Comparison of ENCODE assay signal across 27 cellular contexts in the genomic region with DNA sequence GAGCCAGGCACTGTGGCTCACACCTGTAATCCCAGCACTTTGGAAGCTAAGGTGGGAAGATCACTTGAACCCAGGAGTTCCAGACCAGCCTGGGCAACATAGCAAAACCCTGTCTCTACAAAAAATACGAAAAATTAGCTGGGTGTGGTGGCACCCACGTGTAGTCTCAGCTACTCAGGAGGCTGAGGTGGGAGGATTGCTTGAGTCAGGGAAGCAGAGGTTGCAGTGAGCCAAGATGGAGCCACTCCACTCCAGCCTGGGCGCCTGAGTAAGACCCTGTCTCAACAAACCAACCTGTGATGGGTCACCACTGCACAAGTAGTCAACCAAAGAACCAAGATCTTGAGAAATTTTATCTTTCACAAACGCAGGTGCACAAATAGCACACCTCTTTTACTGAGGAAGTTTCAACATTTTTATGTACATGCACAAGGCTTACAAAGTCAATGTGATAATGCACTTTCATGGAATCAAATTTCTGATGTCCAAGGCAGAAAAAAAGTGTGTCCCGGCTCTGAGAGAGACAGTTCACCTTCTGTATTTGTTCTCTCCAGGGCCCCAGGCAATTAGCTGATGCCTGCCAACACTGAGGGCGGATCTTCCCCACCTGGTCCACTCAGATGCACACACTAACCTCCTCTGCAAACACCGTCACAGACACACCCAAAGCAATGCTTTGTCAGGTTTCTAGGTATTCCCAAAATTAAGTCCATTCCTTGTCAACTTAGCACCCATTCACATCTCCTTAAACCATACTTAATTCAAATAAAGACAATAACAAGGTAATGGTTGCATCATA. TPM values are rescaled to one million over a fixed set of nuclear protein-coding genes. Genes with fewer than 3 reads are reported as not detected.
A peak's percentile ranks its signal among the peaks of the same experiment; 100 is the strongest.
DNase-seq lines count a peak whose midpoint lies in the region; ATAC-seq and TF ChIP-seq lines count a peak whose summit lies in the region.
"Had no signal": no experiment of that assay in that cellular context is flagged by ENCODE, and none has a peak within 500 bp of the region (broad histone marks: within the 10 kb centered on the region; RNA-seq: fewer than 3 reads in every experiment).

No MANE protein-coding gene starts in this region.

- no peak overlapping the region for H3K27ac ChIP-seq in stomach
- H3K27ac ChIP-seq: body of pancreas, gastroesophageal sphincter, left lung, SK-N-MC, thyroid gland had no signal

- H3K4me3 Mint-ChIP-seq in activated T-cell treated with anti-CD3 and anti-CD28 coated beads, Interleukin-2, amount 50 U/mL, for 72 hours = no peak overlapping the region
- no peak overlapping the region for H3K4me3 Mint-ChIP-seq in activated T-cell treated with anti-CD3 and anti-CD28 coated beads, Interleukin-2, amount 50 U/mL, for 4 hours
- H3K4me3 Mint-ChIP-seq in immature natural killer cell = no peak overlapping the region
- H3K4me3 Mint-ChIP-seq: activated CD4-positive, alpha-beta T cell treated with anti-CD3 and anti-CD28 coated beads for 36 hours; H9; IgD-negative memory B cell; stimulated activated naive CD8-positive, alpha-beta T cell treated with anti-CD3 and anti-CD28 coated beads, Interleukin-15, amount 100 ng/mL, for 72 hours had no signal

- no peaks in the 10 kb centered on the region for H3K4me1 Mint-ChIP-seq in activated T-cell treated with anti-CD3 and anti-CD28 coated beads, Interleukin-2, amount 50 U/mL, for 72 hours (ENCODE audit: low read depth)
- H3K4me1 Mint-ChIP-seq in activated T-cell treated with anti-CD3 and anti-CD28 coated beads, Interleukin-2, amount 50 U/mL, for 4 hours (ENCODE audit: low read depth) = no peaks in the 10 kb centered on the region
- H3K4me1 Mint-ChIP-seq in immature natural killer cell = peaks cover 0 to 4% of the 10 kb centered on the region in 2 donors
- H3K4me1 Mint-ChIP-seq: activated CD4-positive, alpha-beta T cell treated with anti-CD3 and anti-CD28 coated beads for 36 hours; H9; IgD-negative memory B cell had no signal

- peak overlapping the region; percentile 46 for H3K27ac Mint-ChIP-seq in activated T-cell treated with anti-CD3 and anti-CD28 coated beads, Interleukin-2, amount 50 U/mL, for 72 hours
- peak overlapping the region in 5 of 6 donors; percentile 17 to 67 (median 35) for H3K27ac Mint-ChIP-seq in immature natural killer cell
- H3K27ac Mint-ChIP-seq: activated CD4-positive, alpha-beta T cell treated with anti-CD3 and anti-CD28 coated beads for 36 hours; H9; IgD-negative memory B cell had no signal

- no peak for ATAC-seq in activated T-cell treated with anti-CD3 and anti-CD28 coated beads, Interleukin-2, amount 50 U/mL, for 72 hours (replicated peaks in 1 of 2)
- ATAC-seq in activated T-cell treated with anti-CD3 and anti-CD28 coated beads, Interleukin-2, amount 50 U/mL, for 4 hours = no peak
- ATAC-seq in GM19395 (IDR thresholded peaks at IDR 0.05; ENCODE audit: unreplicated experiment) = no peak
- ATAC-seq: activated CD4-positive, alpha-beta T cell treated with anti-CD3 and anti-CD28 coated beads for 36 hours; body of pancreas; gastroesophageal sphincter; left lung; stimulated activated naive CD8-positive, alpha-beta T cell treated with anti-CD3 and anti-CD28 coated beads, Interleukin-15, amount 100 ng/mL, for 72 hours had no signal

- no peaks in the 10 kb centered on the region for H3K9me3 Mint-ChIP-seq in activated T-cell treated with anti-CD3 and anti-CD28 coated beads, Interleukin-2, amount 50 U/mL, for 72 hours
- no peaks in the 10 kb centered on the region for H3K9me3 Mint-ChIP-seq in activated T-cell treated with anti-CD3 and anti-CD28 coated beads, Interleukin-2, amount 50 U/mL, for 4 hours
- H3K9me3 Mint-ChIP-seq in immature natural killer cell = no peaks in the 10 kb centered on the region
- H3K9me3 Mint-ChIP-seq: H9; IgD-negative memory B cell; stimulated activated naive CD8-positive, alpha-beta T cell treated with anti-CD3 and anti-CD28 coated beads, Interleukin-15, amount 100 ng/mL, for 72 hours had no signal

- H3K36me3 Mint-ChIP-seq in activated T-cell treated with anti-CD3 and anti-CD28 coated beads, Interleukin-2, amount 50 U/mL, for 72 hours (ENCODE audit: insufficient read depth in 2 of 2) = peaks cover 3 to 17% of the 10 kb centered on the region in 2 donors
- H3K36me3 Mint-ChIP-seq in activated T-cell treated with anti-CD3 and anti-CD28 coated beads, Interleukin-2, amount 50 U/mL, for 4 hours (ENCODE audit: insufficient read depth) = peaks cover 35% of the 10 kb centered on the region
- H3K36me3 Mint-ChIP-seq in immature natural killer cell = peaks cover 6 to 35% (median 10%) of the 10 kb centered on the region in 3 donors

- 66 to 79% (median 68%) methylated on average over 7 of the region's 7 CpGs for WGBS in stomach, 5 donors

- H3K27me3 ChIP-seq in stomach = no peaks in the 10 kb centered on the region
- H3K27me3 ChIP-seq: body of pancreas, gastroesophageal sphincter, hepatocyte, left lung, thyroid gland had no signal

- peaks cover 93 to 100% (median 100%) of the 10 kb centered on the region in 4 donors for H3K36me3 ChIP-seq in stomach

- H3K4me3 ChIP-seq in LNCaP clone FGC (ENCODE audit: low read depth, low read length) (no peak overlapping the region), stomach (no peak overlapping the region)
- H3K4me3 ChIP-seq: body of pancreas, gastroesophageal sphincter, hepatocyte, left lung, SK-N-MC, thyroid gland had no signal

- no peak for TF ChIP-seq POLR2A in stomach (IDR thresholded peaks at IDR 0.05)

- intact Hi-C loops in stomach (cut with DNase I; ENCODE audit: low total_unique reads) = loop anchor here (10.0 kb wide), 1 partner anchor 350 kb away; no protein-coding TSS in a partner anchor

- no peak for TF ChIP-seq CTCF in LNCaP clone FGC (IDR thresholded peaks at IDR 0.05; ENCODE audit: control insufficient read depth, extremely low read depth, insufficient read depth)
- TF ChIP-seq CTCF in stomach (IDR thresholded peaks at IDR 0.05) = no peak

- H3K9me3 ChIP-seq in stomach = no peaks in the 10 kb centered on the region
- H3K9me3 ChIP-seq: body of pancreas, gastroesophageal sphincter, left lung, thyroid gland had no signal

- no peaks in the 10 kb centered on the region for H3K27me3 Mint-ChIP-seq in activated T-cell treated with anti-CD3 and anti-CD28 coated beads, Interleukin-2, amount 50 U/mL, for 72 hours (ENCODE audit: low read depth)
- H3K27me3 Mint-ChIP-seq in activated T-cell treated with anti-CD3 and anti-CD28 coated beads, Interleukin-2, amount 50 U/mL, for 4 hours (ENCODE audit: low read depth) = no peaks in the 10 kb centered on the region
- H3K27me3 Mint-ChIP-seq in immature natural killer cell (ENCODE audit: low read depth in 3 of 3) = peaks cover 0 to 2% (median under 1%) of the 10 kb centered on the region in 3 donors
- H3K27me3 Mint-ChIP-seq: activated CD4-positive, alpha-beta T cell treated with anti-CD3 and anti-CD28 coated beads for 36 hours; IgD-negative memory B cell; stimulated activated naive CD8-positive, alpha-beta T cell treated with anti-CD3 and anti-CD28 coated beads, Interleukin-15, amount 100 ng/mL, for 72 hours had no signal

- TF ChIP-seq EP300 in stomach (IDR thresholded peaks at IDR 0.05) = no peak

- DNase-seq in activated T-cell treated with anti-CD3 and anti-CD28 coated beads, Interleukin-2, amount 50 U/mL, for 72 hours = no peak
- no peak for DNase-seq in activated T-cell treated with anti-CD3 and anti-CD28 coated beads, Interleukin-2, amount 50 U/mL, for 4 hours
- DNase-seq in LNCaP clone FGC (ENCODE audit: low read depth) (peak; percentile 59), immature natural killer cell (no peak), stomach (peak; percentile 14)
- no peak for DNase-seq in stimulated activated CD4-positive, alpha-beta T cell treated with anti-CD3 and anti-CD28 coated beads, Interleukin-15, amount 100 ng/mL, for 24 hours
- DNase-seq: ACHN; activated CD4-positive, alpha-beta T cell treated with anti-CD3 and anti-CD28 coated beads for 36 hours; activated effector memory CD4-positive, alpha-beta T cell treated with Interleukin-2 at 50 U/mL for 16 hours; dermis blood vessel endothelial cell; DMS79 treated with DMSO at 0.1 percent for 48 hours; H9; left lung; mesenchymal stem cell; NCI-H1105; NCI-H2029; NCI-H2227 treated with DMSO at 0.1 percent for 48 hours; NCI-H526 treated with DMSO at 0.1 percent for 48 hours; stimulated activated naive CD8-positive, alpha-beta T cell treated with anti-CD3 and anti-CD28 coated beads, Interleukin-15, amount 100 ng/mL, for 72 hours; T-helper 2 cell; thyroid gland had no signal

- peaks cover 0 to 16% (median 5%) of the 10 kb centered on the region in 4 donors for H3K4me1 ChIP-seq in stomach
- H3K4me1 ChIP-seq: gastroesophageal sphincter had no signal

RNA-seq across cellular contexts. Expression of a gene that starts 12.4 kb away (rescaled TPM):
- 10 to 100 TPM; 49.7 to 52.9 TPM for total RNA-seq in activated T-cell treated with anti-CD3 and anti-CD28 coated beads, Interleukin-2, amount 50 U/mL, for 72 hours
- 10 to 100 TPM; 49.6 to 62.0 (median 60.0) TPM for total RNA-seq in activated T-cell treated with anti-CD3 and anti-CD28 coated beads, Interleukin-2, amount 50 U/mL, for 4 hours
- 100 to 1,000 TPM in 1 of 3 donors, 10 to 100 TPM in 2; 74.8 to 113 (median 82.8) TPM for polyA plus RNA-seq in immature natural killer cell
- 100 to 1,000 TPM in 2 of 5 donors, 10 to 100 TPM in 3; 44.2 to 249 (median 80.4) TPM for total RNA-seq in stomach
- polyA plus RNA-seq in stomach = 10 to 100 TPM; 60.9 to 79.1 (median 72.2) TPM

RNA-seq across cellular contexts. Expression of a gene that starts 13.9 kb away (rescaled TPM):
- 10 to 100 TPM; 27.3 to 38.2 TPM for total RNA-seq in activated T-cell treated with anti-CD3 and anti-CD28 coated beads, Interleukin-2, amount 50 U/mL, for 72 hours
- total RNA-seq in activated T-cell treated with anti-CD3 and anti-CD28 coated beads, Interleukin-2, amount 50 U/mL, for 4 hours = 10 to 100 TPM; 35.7 to 45.1 (median 37.7) TPM
- polyA plus RNA-seq in immature natural killer cell (100 to 1,000 TPM in 2 of 3 donors, 10 to 100 TPM in 1; 94.0 to 205 (median 129) TPM), stomach (10 to 100 TPM; 23.0 to 42.5 (median 26.3) TPM)
- 10 to 100 TPM in 4 of 5 donors, 1 to 10 TPM in 1; 9.0 to 67.8 (median 37.5) TPM for total RNA-seq in stomach

RNA-seq across cellular contexts. Expression of a gene that starts 40.8 kb away (rescaled TPM):
- 10 to 100 TPM; 46.3 to 51.8 TPM for total RNA-seq in activated T-cell treated with anti-CD3 and anti-CD28 coated beads, Interleukin-2, amount 50 U/mL, for 72 hours
- total RNA-seq in activated T-cell treated with anti-CD3 and anti-CD28 coated beads, Interleukin-2, amount 50 U/mL, for 4 hours = 10 to 100 TPM; 45.3 to 47.4 (median 45.5) TPM
- polyA plus RNA-seq in immature natural killer cell (10 to 100 TPM; 13.1 to 16.1 (median 13.5) TPM), stomach (10 to 100 TPM in 2 of 3 donors, 1 to 10 TPM in 1; 9.9 to 14.5 (median 11.2) TPM)
- total RNA-seq in stomach = 10 to 100 TPM in 4 of 5 donors, 1 to 10 TPM in 1; 7.0 to 49.9 (median 27.5) TPM

Comparison
In these comparisons a context has a peak if more than half of its experiments do, and no peak if none do; other contexts are left out.
1. DNase-seq: peak in LNCaP clone FGC (single experiment) and stomach (single experiment); none in activated T-cell treated with anti-CD3 and anti-CD28 coated beads, Interleukin-2, amount 50 U/mL, for 72 hours (0 of 2), activated T-cell treated with anti-CD3 and anti-CD28 coated beads, Interleukin-2, amount 50 U/mL, for 4 hours (single experiment), immature natural killer cell (0 of 3) and stimulated activated CD4-positive, alpha-beta T cell treated with anti-CD3 and anti-CD28 coated beads, Interleukin-15, amount 100 ng/mL, for 24 hours (single experiment).